ENCODE assay signal across 23 cellular contexts in the genomic region with DNA sequence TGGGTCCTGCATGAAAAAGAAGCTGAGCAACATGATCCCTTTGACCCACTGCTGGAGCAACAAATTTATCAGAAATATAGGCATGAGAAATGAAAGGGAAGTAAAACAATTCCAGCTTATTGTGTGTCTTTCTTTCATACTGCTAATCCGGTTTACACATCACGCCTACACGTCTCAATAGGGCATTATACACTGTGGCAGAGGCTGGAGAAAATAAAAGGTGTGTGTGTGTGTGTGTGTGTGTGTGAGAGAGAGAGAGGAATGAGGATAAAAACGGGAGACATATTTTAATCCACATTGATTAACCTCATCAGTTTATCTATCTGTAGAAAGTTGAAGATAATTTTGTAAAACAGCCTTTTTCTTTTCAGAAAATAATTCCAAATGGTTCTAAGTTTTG. TPM values are rescaled to one million over a fixed set of nuclear protein-coding genes. Genes with fewer than 3 reads are reported as not detected.
A peak's percentile ranks its signal among the peaks of the same experiment; 100 is the strongest.
DNase-seq lines count a peak whose midpoint lies in the region; ATAC-seq and TF ChIP-seq lines count a peak whose summit lies in the region.
"Had no signal": no experiment of that assay in that cellular context is flagged by ENCODE, and none has a peak within 500 bp of the region (broad histone marks: within the 10 kb centered on the region; RNA-seq: fewer than 3 reads in every experiment).

No MANE protein-coding gene starts in this region.

- peaks cover 1% of the 10 kb centered on the region for H3K36me3 Mint-ChIP-seq in activated naive CD4-positive, alpha-beta T cell treated with anti-CD3 and anti-CD28 coated beads, Interleukin-2, amount 50 U/mL, for 24 hours
- H3K36me3 Mint-ChIP-seq in activated naive CD8-positive, alpha-beta T cell treated with anti-CD3 and anti-CD28 coated beads for 36 hours, result peaks cover 23% of the 10 kb centered on the region
- no peaks in the 10 kb centered on the region for H3K36me3 Mint-ChIP-seq in natural killer cell

- H3K79me2 ChIP-seq in osteoblast (ENCODE audit: insufficient read depth, low read length), result no peaks in the 10 kb centered on the region

- H3K27me3 Mint-ChIP-seq in activated naive CD4-positive, alpha-beta T cell treated with anti-CD3 and anti-CD28 coated beads, Interleukin-2, amount 50 U/mL, for 24 hours, result peaks cover 2% of the 10 kb centered on the region
- H3K27me3 Mint-ChIP-seq in activated naive CD8-positive, alpha-beta T cell treated with anti-CD3 and anti-CD28 coated beads for 36 hours, result peaks cover 20% of the 10 kb centered on the region
- H3K27me3 Mint-ChIP-seq in natural killer cell (ENCODE audit: low read depth in 2 of 2), result peaks cover 7 to 14% of the 10 kb centered on the region in 2 donors

- H2AFZ ChIP-seq in osteoblast (ENCODE audit: low read length), result no peak overlapping the region

- no peaks in the 10 kb centered on the region for H4K20me1 ChIP-seq in osteoblast (ENCODE audit: insufficient read depth, low read length)

- ATAC-seq in natural killer cell, result no peak
- ATAC-seq: activated CD4-positive, alpha-beta T cell treated with anti-CD3 and anti-CD28 coated beads for 36 hours; left colon had no signal

- TF ChIP-seq CTCF in natural killer cell (IDR thresholded peaks at IDR 0.05) (no peak), osteoblast (IDR thresholded peaks at IDR 0.05; ENCODE audit: extremely low read depth, low read depth, low read length) (no peak)

- no peak overlapping the region for H3K4me3 ChIP-seq in osteoblast (ENCODE audit: insufficient read depth, low read length)
- H3K4me3 ChIP-seq: coronary artery had no signal

- peaks cover 37% of the 10 kb centered on the region for H3K4me1 Mint-ChIP-seq in activated naive CD4-positive, alpha-beta T cell treated with anti-CD3 and anti-CD28 coated beads, Interleukin-2, amount 50 U/mL, for 24 hours
- peaks cover 37% of the 10 kb centered on the region for H3K4me1 Mint-ChIP-seq in activated naive CD8-positive, alpha-beta T cell treated with anti-CD3 and anti-CD28 coated beads for 36 hours
- peaks cover 49 to 58% of the 10 kb centered on the region in 2 donors for H3K4me1 Mint-ChIP-seq in natural killer cell

- no peaks in the 10 kb centered on the region for H3K9me3 Mint-ChIP-seq in activated naive CD4-positive, alpha-beta T cell treated with anti-CD3 and anti-CD28 coated beads, Interleukin-2, amount 50 U/mL, for 24 hours
- H3K9me3 Mint-ChIP-seq in activated naive CD8-positive, alpha-beta T cell treated with anti-CD3 and anti-CD28 coated beads for 36 hours, result peaks cover 11% of the 10 kb centered on the region
- no peaks in the 10 kb centered on the region for H3K9me3 Mint-ChIP-seq in natural killer cell

- no peaks in the 10 kb centered on the region for H3K36me3 ChIP-seq in osteoblast (ENCODE audit: insufficient read depth, low read length)
- H3K36me3 ChIP-seq: neutrophil, tibial nerve had no signal

- peaks cover 29% of the 10 kb centered on the region for H3K4me1 ChIP-seq in osteoblast (ENCODE audit: insufficient read depth, low read length)

- H3K27ac Mint-ChIP-seq in activated naive CD4-positive, alpha-beta T cell treated with anti-CD3 and anti-CD28 coated beads, Interleukin-2, amount 50 U/mL, for 24 hours, result no peak overlapping the region
- no peak overlapping the region for H3K27ac Mint-ChIP-seq in activated naive CD8-positive, alpha-beta T cell treated with anti-CD3 and anti-CD28 coated beads for 36 hours
- H3K27ac Mint-ChIP-seq in natural killer cell, result no peak overlapping the region
- H3K27ac Mint-ChIP-seq: activated CD4-positive, alpha-beta T cell treated with anti-CD3 and anti-CD28 coated beads for 36 hours; stimulated activated naive CD8-positive, alpha-beta T cell treated with anti-CD3 and anti-CD28 coated beads, Interleukin-15, Interleukin-2, amounts not matched to agents 100 ng/mL and 50 ng/mL, for 24 hours had no signal

- no peaks in the 10 kb centered on the region for H3K9me3 ChIP-seq in osteoblast (ENCODE audit: low read depth, low read length)
- H3K9me3 ChIP-seq: neutrophil, tibial nerve had no signal

- no peak for DNase-seq in activated naive CD4-positive, alpha-beta T cell treated with Interleukin-2 at 50 U/mL for 16 hours
- no peak for DNase-seq in activated naive CD8-positive, alpha-beta T cell treated with anti-CD3 and anti-CD28 coated beads for 36 hours
- DNase-seq in natural killer cell, result no peak
- no peak for DNase-seq in NCI-H1092 (lab: John Stamatoyannopoulos, UW)
- no peak for DNase-seq in osteoblast (ENCODE audit: insufficient read length, low spot score, missing footprints)
- no peak for DNase-seq in stimulated activated CD4-positive, alpha-beta T cell treated with anti-CD3 and anti-CD28 coated beads, Interleukin-15, amount 100 ng/mL, for 24 hours
- DNase-seq in dermis blood vessel endothelial cell, result no peak
- DNase-seq: activated CD4-positive, alpha-beta T cell treated with anti-CD3 and anti-CD28 coated beads for 36 hours; HCEC 1CT; IMR-90; left colon; NCI-H1105 treated with DMSO at 0.1 percent for 48 hours; NCI-H2081 treated with DMSO at 0.1 percent for 48 hours; NCI-H446; OCI-M1; Right ventricle myocardium superior; small intestine; stimulated activated CD4-positive, alpha-beta T cell treated with anti-CD3 and anti-CD28 coated beads, Interleukin-4, amount 100 ng/mL, for 1 hour had no signal

- H3K4me3 Mint-ChIP-seq in activated naive CD4-positive, alpha-beta T cell treated with anti-CD3 and anti-CD28 coated beads, Interleukin-2, amount 50 U/mL, for 24 hours, result peak overlapping the region; percentile 38
- peak overlapping the region; percentile 26 for H3K4me3 Mint-ChIP-seq in activated naive CD8-positive, alpha-beta T cell treated with anti-CD3 and anti-CD28 coated beads for 36 hours
- peak overlapping the region; percentile 55 for H3K4me3 Mint-ChIP-seq in natural killer cell

- no peak overlapping the region for H3K27ac ChIP-seq in osteoblast (ENCODE audit: low read depth, low read length)
- H3K27ac ChIP-seq: coronary artery, neutrophil had no signal

- H3K4me2 ChIP-seq in osteoblast (ENCODE audit: insufficient read depth, low read length), result no peak overlapping the region

- intact Hi-C loops in natural killer cell (cut with micrococcal nuclease), result loop anchor here (5.0 kb wide), 2 partner anchors 197 to 508 kb away; a partner anchor contains a TSS

- peaks cover 13% of the 10 kb centered on the region for H3K27me3 ChIP-seq in osteoblast (ENCODE audit: insufficient read depth, low read length)
- H3K27me3 ChIP-seq: tibial nerve had no signal

RNA-seq across cellular contexts. Expression of a gene that starts 2.4 kb away (rescaled TPM):
- total RNA-seq in activated naive CD8-positive, alpha-beta T cell treated with anti-CD3 and anti-CD28 coated beads for 36 hours, result 1 to 10 TPM; 4.8 to 6.1 TPM
- total RNA-seq in natural killer cell (100 to 1,000 TPM in 1 of 3 donors, 10 to 100 TPM in 2; 60.9 to 127 (median 82.1) TPM), osteoblast (3.3 and 7.7 TPM in 2 replicates), dermis blood vessel endothelial cell (3.4 and 6.9 TPM in 2 replicates)
